ENCODE assay signal across 11 cellular contexts in the genomic region with DNA sequence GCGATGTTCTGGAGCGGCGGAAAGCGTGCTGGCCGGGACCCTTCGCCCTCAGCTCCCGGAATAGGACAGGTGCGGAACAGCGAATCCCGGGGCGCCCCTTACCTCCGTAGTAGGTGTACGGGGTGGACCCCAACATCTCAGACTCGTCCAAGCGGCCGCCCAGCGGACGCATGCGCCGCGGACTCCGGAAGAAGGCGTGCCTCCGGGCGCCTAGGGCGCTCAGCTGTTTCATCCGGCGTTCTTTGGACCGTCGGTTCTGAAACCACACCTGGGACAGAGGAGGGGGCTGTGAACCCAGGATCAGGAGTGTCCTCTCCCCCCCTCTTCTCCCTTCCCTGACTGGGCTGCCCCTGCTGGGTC. TPM values are rescaled to one million over a fixed set of nuclear protein-coding genes. Genes with fewer than 3 reads are reported as not detected.
DNase-seq lines count a peak whose midpoint lies in the region; ATAC-seq lines count a peak whose summit lies in the region.
"Had no signal": no experiment of that assay in that cellular context is flagged by ENCODE, and none has a peak within 500 bp of the region (broad histone marks: within the 10 kb centered on the region; RNA-seq: fewer than 3 reads in every experiment).

No MANE protein-coding gene starts in this region.

- no peaks in the 10 kb centered on the region for H3K9me3 ChIP-seq in iPS-18a (ENCODE audit: control insufficient read depth, low read depth, low read length)

- H3K9me3 Mint-ChIP-seq in T-helper 1 cell treated with Interleukin-12 subunit alpha and Interleukin-12 subunit beta and Interleukin-4 antibody, amounts not matched to agents 30 μg/mL and 1 μg/mL, for 36 hours, result no peaks in the 10 kb centered on the region
- no peaks in the 10 kb centered on the region for H3K9me3 Mint-ChIP-seq in activated T-helper 17 cell treated with anti-CD3 and anti-CD28 coated beads, Interleukin-2, amount 50 U/mL, for 72 hours
- H3K9me3 Mint-ChIP-seq in stimulated activated effector memory CD8-positive, alpha-beta T cell treated with anti-CD3 and anti-CD28 coated beads, Interleukin-12 subunit alpha, Interleukin-12 subunit beta, amount 100 ng/mL, for 72 hours, result no peaks in the 10 kb centered on the region

- H3K27ac ChIP-seq in iPS-18a (ENCODE audit: low read length), result no peak overlapping the region
- H3K27ac ChIP-seq: BLaER1 had no signal

- DNase-seq in T-helper 1 cell, result no peak
- no peak for DNase-seq in stimulated activated effector memory CD8-positive, alpha-beta T cell treated with anti-CD3 and anti-CD28 coated beads, Interleukin-12 subunit alpha, Interleukin-12 subunit beta, amount 100 ng/mL, for 72 hours (ENCODE audit: low spot score in 2 of 2)
- no peak for DNase-seq in NCI-H187 treated with DMSO at 0.1 percent for 48 hours (lab: John Stamatoyannopoulos, UW)
- DNase-seq in nucleus accumbens (lab: John Stamatoyannopoulos, UW), result no peak
- no peak for DNase-seq in NCI-H1417 treated with DMSO at 0.1 percent for 48 hours (lab: John Stamatoyannopoulos, UW)

- H3K4me3 Mint-ChIP-seq in T-helper 1 cell treated with Interleukin-12 subunit alpha and Interleukin-12 subunit beta and Interleukin-4 antibody, amounts not matched to agents 30 μg/mL and 1 μg/mL, for 36 hours, result peak overlapping the region; percentile 21
- H3K4me3 Mint-ChIP-seq in activated T-helper 17 cell treated with anti-CD3 and anti-CD28 coated beads, Interleukin-2, amount 50 U/mL, for 72 hours, result peak overlapping the region; percentile 40
- H3K4me3 Mint-ChIP-seq in stimulated activated effector memory CD8-positive, alpha-beta T cell treated with anti-CD3 and anti-CD28 coated beads, Interleukin-12 subunit alpha, Interleukin-12 subunit beta, amount 100 ng/mL, for 72 hours, result peak overlapping the region; percentile 42

- H3K36me3 ChIP-seq in iPS-18a (ENCODE audit: control insufficient read depth, low read depth, low read length), result no peaks in the 10 kb centered on the region
- H3K36me3 ChIP-seq: BLaER1 had no signal

- H3K27ac Mint-ChIP-seq in T-helper 1 cell treated with Interleukin-12 subunit alpha and Interleukin-12 subunit beta and Interleukin-4 antibody, amounts not matched to agents 30 μg/mL and 1 μg/mL, for 36 hours, result no peak overlapping the region
- no peak overlapping the region for H3K27ac Mint-ChIP-seq in activated T-helper 17 cell treated with anti-CD3 and anti-CD28 coated beads, Interleukin-2, amount 50 U/mL, for 72 hours
- H3K27ac Mint-ChIP-seq in stimulated activated effector memory CD8-positive, alpha-beta T cell treated with anti-CD3 and anti-CD28 coated beads, Interleukin-12 subunit alpha, Interleukin-12 subunit beta, amount 100 ng/mL, for 72 hours, result no peak overlapping the region

- peaks cover 100% of the 10 kb centered on the region for H3K27me3 ChIP-seq in iPS-18a (ENCODE audit: control insufficient read depth, insufficient read depth, low read length)

- peaks cover 73% of the 10 kb centered on the region for H3K27me3 Mint-ChIP-seq in T-helper 1 cell treated with Interleukin-12 subunit alpha and Interleukin-12 subunit beta and Interleukin-4 antibody, amounts not matched to agents 30 μg/mL and 1 μg/mL, for 36 hours (ENCODE audit: low read depth)
- peaks cover 49% of the 10 kb centered on the region for H3K27me3 Mint-ChIP-seq in activated T-helper 17 cell treated with anti-CD3 and anti-CD28 coated beads, Interleukin-2, amount 50 U/mL, for 72 hours

- no peak for ATAC-seq in activated T-helper 17 cell treated with anti-CD3 and anti-CD28 coated beads, Interleukin-2, amount 50 U/mL, for 72 hours (replicated peaks)
- ATAC-seq in stimulated activated effector memory CD8-positive, alpha-beta T cell treated with anti-CD3 and anti-CD28 coated beads, Interleukin-12 subunit alpha, Interleukin-12 subunit beta, amount 100 ng/mL, for 72 hours, result no peak

- H3K36me3 Mint-ChIP-seq in T-helper 1 cell treated with Interleukin-12 subunit alpha and Interleukin-12 subunit beta and Interleukin-4 antibody, amounts not matched to agents 30 μg/mL and 1 μg/mL, for 36 hours (ENCODE audit: low read depth), result peaks cover 3% of the 10 kb centered on the region
- H3K36me3 Mint-ChIP-seq in activated T-helper 17 cell treated with anti-CD3 and anti-CD28 coated beads, Interleukin-2, amount 50 U/mL, for 72 hours (ENCODE audit: low read depth), result peaks cover 12% of the 10 kb centered on the region
- peaks cover 12% of the 10 kb centered on the region for H3K36me3 Mint-ChIP-seq in stimulated activated effector memory CD8-positive, alpha-beta T cell treated with anti-CD3 and anti-CD28 coated beads, Interleukin-12 subunit alpha, Interleukin-12 subunit beta, amount 100 ng/mL, for 72 hours

- peaks cover 15% of the 10 kb centered on the region for H3K4me1 Mint-ChIP-seq in T-helper 1 cell treated with Interleukin-12 subunit alpha and Interleukin-12 subunit beta and Interleukin-4 antibody, amounts not matched to agents 30 μg/mL and 1 μg/mL, for 36 hours (ENCODE audit: low read depth)
- H3K4me1 Mint-ChIP-seq in activated T-helper 17 cell treated with anti-CD3 and anti-CD28 coated beads, Interleukin-2, amount 50 U/mL, for 72 hours, result peaks cover 17% of the 10 kb centered on the region
- H3K4me1 Mint-ChIP-seq in stimulated activated effector memory CD8-positive, alpha-beta T cell treated with anti-CD3 and anti-CD28 coated beads, Interleukin-12 subunit alpha, Interleukin-12 subunit beta, amount 100 ng/mL, for 72 hours, result peaks cover 32% of the 10 kb centered on the region

- peak overlapping the region; percentile 51 for H3K4me3 ChIP-seq in iPS-18a (ENCODE audit: low read length)
- H3K4me3 ChIP-seq: BLaER1, lung had no signal

- H3K9ac ChIP-seq in iPS-18a (ENCODE audit: low read length), result no peak overlapping the region
- H3K9ac ChIP-seq: BLaER1 had no signal

- peaks cover 46% of the 10 kb centered on the region for H3K4me1 ChIP-seq in iPS-18a (ENCODE audit: control insufficient read depth, low read depth, low read length)
- H3K4me1 ChIP-seq: BLaER1 had no signal

RNA-seq across cellular contexts. Expression of a gene that starts 4.5 kb away (rescaled TPM):
- total RNA-seq in activated T-helper 17 cell treated with anti-CD3 and anti-CD28 coated beads, Interleukin-2, amount 50 U/mL, for 72 hours, result not detected
- total RNA-seq: HT1080, lung had no signal

RNA-seq across cellular contexts. Expression of a gene that starts 45.0 kb away (rescaled TPM):
- under 1 TPM; 0.24 to 0.69 TPM for total RNA-seq in activated T-helper 17 cell treated with anti-CD3 and anti-CD28 coated beads, Interleukin-2, amount 50 U/mL, for 72 hours
